Comparison of ENCODE assay signal across 1 cellular context in genomic region chr18:63427566-63427965, GRCh38.
TF ChIP-seq lines count a peak whose summit lies in the region.

No MANE protein-coding gene starts in this region.

TF ChIP-seq in GM12878, 131 proteins besides CTCF, POLR2A, EP300 and RAD21 (continued from another document):
- no peak for TF ChIP-seq RELB (IDR thresholded peaks at IDR 0.05; ENCODE audit: low read depth)
- no peak for TF ChIP-seq ZZZ3 (IDR thresholded peaks at IDR 0.05; ENCODE audit: control insufficient read depth, insufficient read length, low read depth)
- no peak for TF ChIP-seq MTA3 (IDR thresholded peaks at IDR 0.05; ENCODE audit: borderline replicate concordance, low read length)
- no peak for TF ChIP-seq ZNF622 (IDR thresholded peaks at IDR 0.05)
- no peak for TF ChIP-seq ASH2L (IDR thresholded peaks at IDR 0.05; ENCODE audit: borderline replicate concordance, low read depth)
- TF ChIP-seq SREBF2 (IDR thresholded peaks at IDR 0.05; ENCODE audit: low read length) = no peak
- no peak for TF ChIP-seq TBL1XR1 (IDR thresholded peaks at IDR 0.05; ENCODE audit: low read depth, low read length)
TF ChIP-seq in GM12878: peak in this region for 0.
